ENCODE assay signal across 7 cellular contexts in the genomic region with DNA sequence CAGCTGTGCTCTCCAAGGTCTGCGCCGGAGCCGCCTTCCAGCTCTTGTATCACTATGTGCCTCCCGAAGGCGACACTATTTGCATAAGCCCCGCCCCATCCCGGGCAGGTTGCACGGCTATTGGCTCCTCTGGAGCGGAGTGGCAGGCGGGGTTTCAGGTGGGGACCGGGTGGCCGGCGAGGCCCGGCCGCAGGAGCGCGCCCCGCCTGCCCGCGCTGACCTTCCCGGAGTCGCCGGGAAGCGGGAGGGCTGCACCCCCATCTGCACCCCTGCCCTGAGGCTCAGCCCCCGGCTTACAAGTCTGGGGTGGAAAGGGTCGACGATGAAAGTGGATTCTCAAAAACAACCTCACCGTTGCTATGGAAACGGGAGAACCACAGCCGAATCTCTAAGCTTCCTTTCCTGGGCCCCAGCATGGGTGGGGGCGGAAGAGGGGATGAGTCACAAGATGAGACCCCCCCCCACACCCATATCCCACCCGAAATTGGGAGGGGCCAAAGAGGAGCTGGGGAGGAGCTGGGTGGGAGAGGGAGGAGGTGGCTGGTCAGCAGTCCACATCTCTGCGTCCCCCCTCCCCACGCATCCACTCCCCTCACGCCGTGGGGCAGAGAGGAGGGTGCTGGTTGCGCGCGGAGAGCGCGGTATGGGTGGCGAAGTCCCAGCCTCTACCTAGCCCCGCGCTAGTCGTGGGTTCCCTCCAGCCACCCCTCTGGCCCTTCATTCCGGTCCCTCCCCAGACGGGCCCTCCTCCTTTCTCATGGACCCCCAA. TPM values are rescaled to one million over a fixed set of nuclear protein-coding genes. Genes with fewer than 3 reads are reported as not detected.
DNase-seq lines count a peak whose midpoint lies in the region; ATAC-seq and TF ChIP-seq lines count a peak whose summit lies in the region.

A gene (minus strand): TSS at position 51 of the 769 bp plus-strand sequence. CDS start 6,830 bp downstream, outside the sequence.

- peak; percentile 100 for DNase-seq in NCI-H510A treated with DMSO at 0.1 percent for 48 hours (lab: John Stamatoyannopoulos, UW)
- DNase-seq in activated CD4-positive, alpha-beta T cell treated with anti-CD3 and anti-CD28 coated beads, Interleukin-2, amount 50 U/mL, for 48 hours: peak; percentile 89 to 92
- DNase-seq in dermis microvascular lymphatic vessel endothelial cell (ENCODE audit: low read depth in 2 of 2): peak; percentile 27 to 74
- peak; percentile 79 to 85 (median 85) for DNase-seq in right lobe of liver
- DNase-seq in stimulated activated CD4-positive, alpha-beta T cell treated with anti-CD3 and anti-CD28 coated beads, Interleukin-4, amount 100 ng/mL, for 1 hour: peak; percentile 85

- TF ChIP-seq POLR2A in right lobe of liver (IDR thresholded peaks at IDR 0.05): no peak

- ATAC-seq in GM18867 (IDR thresholded peaks at IDR 0.05; ENCODE audit: unreplicated experiment) (peak; percentile 90), HG03354 (IDR thresholded peaks at IDR 0.05; ENCODE audit: poor library complexity, severe bottlenecking, unreplicated experiment) (peak; percentile 91), right lobe of liver (peak; percentile 91 to 96 (median 94))

- H3K4me1 ChIP-seq in right lobe of liver: peaks cover 0 to 11% (median 0%) of the 10 kb centered on the region in 4 donors

- intact Hi-C loops in right lobe of liver (cut with DNase I): no loop called here

- H3K36me3 ChIP-seq in right lobe of liver: no peaks in the 10 kb centered on the region

- TF ChIP-seq CTCF in right lobe of liver (IDR thresholded peaks at IDR 0.05): no peak

- WGBS in right lobe of liver (ENCODE audit: insufficient coverage, low coverage, low lambda C conversion rate, missing lambda C conversion rate): 0% methylated on average over 7 of the region's 47 CpGs

- H3K27ac ChIP-seq in right lobe of liver: no peak within 1 kb of the TSS

- peaks cover 0 to 13% of the 10 kb centered on the region in 2 donors for H3K27me3 ChIP-seq in right lobe of liver

- peak within 1 kb of the TSS; percentile 14 to 36 (median 18) for H3K4me3 ChIP-seq in right lobe of liver

- no peaks in the 10 kb centered on the region for H3K9me3 ChIP-seq in right lobe of liver

RNA-seq across cellular contexts. Expression of the gene that starts here (rescaled TPM):
- not detected in 2 replicates for total RNA-seq in dermis microvascular lymphatic vessel endothelial cell
- not detected for total RNA-seq in right lobe of liver

Comparison
In these comparisons a context has a peak if more than half of its experiments do, and no peak if none do; other contexts are left out.
1. Peak in DNase-seq in dermis microvascular lymphatic vessel endothelial cell; RNA of the gene not detected or under 1 TPM.
2. Peak in DNase-seq, ATAC-seq and H3K4me3 ChIP-seq in right lobe of liver; RNA of the gene not detected or under 1 TPM.